1 cellular context compared by ENCODE assay signal in the genomic region with DNA sequence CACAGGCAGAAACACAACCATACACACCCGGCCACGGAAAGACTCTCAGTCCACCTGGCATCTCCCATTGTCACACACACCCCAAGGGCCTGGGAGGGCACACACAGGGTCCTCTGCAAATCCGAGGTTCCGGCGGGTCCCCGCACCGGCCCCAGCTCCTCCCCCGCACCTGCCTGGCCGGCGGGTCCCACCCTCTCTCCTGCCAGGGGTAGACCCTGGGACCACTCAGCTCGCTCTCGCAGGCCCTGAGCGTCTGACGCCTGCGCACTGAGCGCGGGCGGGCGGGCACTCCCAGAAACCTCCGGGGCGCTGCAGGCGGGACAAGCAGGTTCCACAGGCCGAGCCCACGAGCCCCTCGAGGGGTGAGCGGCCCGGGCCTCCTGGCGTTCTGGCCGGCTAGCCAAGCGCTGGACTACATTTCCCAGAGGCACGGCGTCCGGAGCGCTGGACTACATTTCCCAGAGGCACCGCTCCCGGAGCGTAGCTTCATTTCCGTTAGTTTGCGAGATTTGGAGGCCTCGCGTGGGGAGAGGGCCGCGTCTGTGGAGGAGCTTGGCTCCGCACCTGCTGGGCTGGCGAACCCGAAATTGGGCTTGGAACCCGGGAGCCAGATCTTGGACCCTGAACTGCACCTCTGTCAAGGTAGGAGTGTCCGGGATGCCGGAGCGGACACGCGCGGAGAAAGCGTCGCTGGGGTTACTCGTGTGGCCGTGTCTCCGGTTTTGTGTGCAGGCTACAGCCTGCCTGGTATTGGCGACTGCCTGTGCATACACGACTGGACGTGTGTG.
TF ChIP-seq lines count a peak whose summit lies in the region.

A gene (plus strand): TSS at position 505 of the 788 bp plus-strand sequence. CDS start 10,686 bp downstream, outside the sequence.

TF ChIP-seq in HepG2, 621 proteins besides CTCF, POLR2A, EP300 and RAD21 (continued from another document and continues in another):
- TF ChIP-seq BCL6 (CRISPR knock-in tag; IDR thresholded peaks at IDR 0.05) (0 out of 2 replicates have a peak, but pooled peaks have one; percentile 23), ZNF264 (CRISPR knock-in tag; IDR thresholded peaks at IDR 0.05) (peak; percentile 82), NAIF1 (CRISPR knock-in tag; IDR thresholded peaks at IDR 0.05; ENCODE audit: borderline replicate concordance) (no peak), ZSCAN21 (CRISPR knock-in tag; IDR thresholded peaks at IDR 0.05; ENCODE audit: borderline replicate concordance) (peak; percentile 21; the same call in 1 of the 2 replicates), TRIM24 (CRISPR knock-in tag; IDR thresholded peaks at IDR 0.05) (no peak), ZNF549 (CRISPR knock-in tag; IDR thresholded peaks at IDR 0.05) (no peak), SRSF1 (optimal IDR thresholded peaks at IDR 0.05; ENCODE audit: low read depth, low read length) (no peak), ZSCAN12 (CRISPR knock-in tag; IDR thresholded peaks at IDR 0.05) (no peak), NCOA5 (CRISPR knock-in tag; IDR thresholded peaks at IDR 0.05) (no peak), HNRNPH1 (optimal IDR thresholded peaks at IDR 0.05; ENCODE audit: low read depth, low read length) (no peak), GTF2F1 (IDR thresholded peaks at IDR 0.05; ENCODE audit: low read length) (no peak), CBX5 (CRISPR knock-in tag; IDR thresholded peaks at IDR 0.05; ENCODE audit: borderline replicate concordance) (peak; percentile 70; the same call in 1 of the 2 replicates), ARHGAP35 (CRISPR knock-in tag; IDR thresholded peaks at IDR 0.05; ENCODE audit: borderline replicate concordance) (peak; percentile 72; the same call in 1 of the 2 replicates), ZNF326 (CRISPR knock-in tag; IDR thresholded peaks at IDR 0.05; ENCODE audit: borderline replicate concordance) (no peak), ZNF614 (CRISPR knock-in tag; IDR thresholded peaks at IDR 0.05; ENCODE audit: borderline replicate concordance) (peak; percentile 54; the same call in 1 of the 2 replicates), HMGA1 (CRISPR knock-in tag; conservative IDR thresholded peaks at IDR 0.05) (no peak), THAP11 (CRISPR knock-in tag; IDR thresholded peaks at IDR 0.05) (peak; percentile 100), CBX1 (IDR thresholded peaks at IDR 0.05; ENCODE audit: low read depth) (peak; percentile 87), MBD4 (IDR thresholded peaks at IDR 0.05; ENCODE audit: borderline replicate concordance, low read length) (no peak), ZNF121 (CRISPR knock-in tag; IDR thresholded peaks at IDR 0.05) (no peak), IKZF4 (CRISPR knock-in tag; IDR thresholded peaks at IDR 0.05; ENCODE audit: borderline replicate concordance, low read depth, not compliant biosample characterization) (no peak), ZNF501 (CRISPR knock-in tag; IDR thresholded peaks at IDR 0.05) (peak; percentile 93), CCAR2 (optimal IDR thresholded peaks at IDR 0.05; ENCODE audit: low read depth, low read length) (no peak)
- TF ChIP-seq, protein P1, sequence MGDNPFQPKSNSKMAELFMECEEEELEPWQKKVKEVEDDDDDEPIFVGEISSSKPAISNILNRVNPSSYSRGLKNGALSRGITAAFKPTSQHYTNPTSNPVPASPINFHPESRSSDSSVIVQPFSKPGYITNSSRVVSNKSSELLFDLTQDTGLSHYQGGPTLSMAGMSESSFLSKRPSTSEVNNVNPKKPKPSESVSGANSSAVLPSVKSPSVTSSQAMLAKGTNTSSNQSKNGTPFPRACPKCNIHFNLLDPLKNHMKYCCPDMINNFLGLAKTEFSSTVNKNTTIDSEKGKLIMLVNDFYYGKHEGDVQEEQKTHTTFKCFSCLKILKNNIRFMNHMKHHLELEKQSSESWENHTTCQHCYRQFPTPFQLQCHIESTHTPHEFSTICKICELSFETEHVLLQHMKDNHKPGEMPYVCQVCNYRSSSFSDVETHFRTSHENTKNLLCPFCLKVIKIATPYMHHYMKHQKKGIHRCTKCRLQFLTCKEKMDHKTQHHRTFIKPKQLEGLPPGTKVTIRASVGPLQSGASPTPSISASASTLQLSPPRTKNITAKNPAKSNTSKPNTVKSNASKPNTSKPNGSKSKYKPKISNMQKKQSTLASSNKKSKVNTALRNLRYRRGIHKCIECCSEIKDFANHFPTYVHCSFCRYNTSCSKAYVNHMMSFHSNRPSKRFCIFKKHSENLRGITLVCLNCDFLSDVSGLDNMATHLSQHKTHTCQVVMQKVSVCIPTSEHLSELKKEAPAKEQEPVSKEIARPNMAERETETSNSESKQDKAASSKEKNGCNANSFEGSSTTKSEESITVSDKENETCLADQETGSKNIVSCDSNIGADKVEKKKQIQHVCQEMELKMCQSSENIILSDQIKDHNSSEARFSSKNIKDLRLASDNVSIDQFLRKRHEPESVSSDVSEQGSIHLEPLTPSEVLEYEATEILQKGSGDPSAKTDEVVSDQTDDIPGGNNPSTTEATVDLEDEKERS (CRISPR knock-in tag; IDR thresholded peaks at IDR 0.05): peak; percentile 67; the same call in 1 of the 2 replicates
- TF ChIP-seq, protein P2, sequence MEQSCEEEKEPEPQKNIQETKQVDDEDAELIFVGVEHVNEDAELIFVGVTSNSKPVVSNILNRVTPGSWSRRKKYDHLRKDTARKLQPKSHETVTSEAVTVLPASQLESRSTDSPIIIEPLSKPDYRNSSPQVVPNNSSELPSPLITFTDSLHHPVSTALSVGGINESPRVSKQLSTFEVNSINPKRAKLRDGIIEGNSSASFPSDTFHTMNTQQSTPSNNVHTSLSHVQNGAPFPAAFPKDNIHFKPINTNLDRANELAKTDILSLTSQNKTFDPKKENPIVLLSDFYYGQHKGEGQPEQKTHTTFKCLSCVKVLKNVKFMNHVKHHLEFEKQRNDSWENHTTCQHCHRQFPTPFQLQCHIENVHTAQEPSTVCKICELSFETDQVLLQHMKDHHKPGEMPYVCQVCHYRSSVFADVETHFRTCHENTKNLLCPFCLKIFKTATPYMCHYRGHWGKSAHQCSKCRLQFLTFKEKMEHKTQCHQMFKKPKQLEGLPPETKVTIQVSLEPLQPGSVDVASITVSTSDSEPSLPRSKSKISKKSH (CRISPR knock-in tag; IDR thresholded peaks at IDR 0.05; ENCODE audit: borderline replicate concordance): peak; percentile 95
- TF ChIP-seq, protein P3, sequence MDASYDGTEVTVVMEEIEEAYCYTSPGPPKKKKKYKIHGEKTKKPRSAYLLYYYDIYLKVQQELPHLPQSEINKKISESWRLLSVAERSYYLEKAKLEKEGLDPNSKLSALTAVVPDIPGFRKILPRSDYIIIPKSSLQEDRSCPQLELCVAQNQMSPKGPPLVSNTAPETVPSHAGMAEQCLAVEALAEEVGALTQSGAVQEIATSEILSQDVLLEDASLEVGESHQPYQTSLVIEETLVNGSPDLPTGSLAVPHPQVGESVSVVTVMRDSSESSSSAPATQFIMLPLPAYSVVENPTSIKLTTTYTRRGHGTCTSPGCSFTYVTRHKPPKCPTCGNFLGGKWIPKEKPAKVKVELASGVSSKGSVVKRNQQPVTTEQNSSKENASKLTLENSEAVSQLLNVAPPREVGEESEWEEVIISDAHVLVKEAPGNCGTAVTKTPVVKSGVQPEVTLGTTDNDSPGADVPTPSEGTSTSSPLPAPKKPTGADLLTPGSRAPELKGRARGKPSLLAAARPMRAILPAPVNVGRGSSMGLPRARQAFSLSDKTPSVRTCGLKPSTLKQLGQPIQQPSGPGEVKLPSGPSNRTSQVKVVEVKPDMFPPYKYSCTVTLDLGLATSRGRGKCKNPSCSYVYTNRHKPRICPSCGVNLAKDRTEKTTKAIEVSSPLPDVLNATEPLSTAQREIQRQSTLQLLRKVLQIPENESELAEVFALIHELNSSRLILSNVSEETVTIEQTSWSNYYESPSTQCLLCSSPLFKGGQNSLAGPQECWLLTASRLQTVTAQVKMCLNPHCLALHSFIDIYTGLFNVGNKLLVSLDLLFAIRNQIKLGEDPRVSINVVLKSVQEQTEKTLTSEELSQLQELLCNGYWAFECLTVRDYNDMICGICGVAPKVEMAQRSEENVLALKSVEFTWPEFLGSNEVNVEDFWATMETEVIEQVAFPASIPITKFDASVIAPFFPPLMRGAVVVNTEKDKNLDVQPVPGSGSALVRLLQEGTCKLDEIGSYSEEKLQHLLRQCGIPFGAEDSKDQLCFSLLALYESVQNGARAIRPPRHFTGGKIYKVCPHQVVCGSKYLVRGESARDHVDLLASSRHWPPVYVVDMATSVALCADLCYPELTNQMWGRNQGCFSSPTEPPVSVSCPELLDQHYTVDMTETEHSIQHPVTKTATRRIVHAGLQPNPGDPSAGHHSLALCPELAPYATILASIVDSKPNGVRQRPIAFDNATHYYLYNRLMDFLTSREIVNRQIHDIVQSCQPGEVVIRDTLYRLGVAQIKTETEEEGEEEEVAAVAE (CRISPR knock-in tag; IDR thresholded peaks at IDR 0.05; ENCODE audit: borderline replicate concordance): peak; percentile 68; the same call in 1 of the 2 replicates
- TF ChIP-seq, protein P4, sequence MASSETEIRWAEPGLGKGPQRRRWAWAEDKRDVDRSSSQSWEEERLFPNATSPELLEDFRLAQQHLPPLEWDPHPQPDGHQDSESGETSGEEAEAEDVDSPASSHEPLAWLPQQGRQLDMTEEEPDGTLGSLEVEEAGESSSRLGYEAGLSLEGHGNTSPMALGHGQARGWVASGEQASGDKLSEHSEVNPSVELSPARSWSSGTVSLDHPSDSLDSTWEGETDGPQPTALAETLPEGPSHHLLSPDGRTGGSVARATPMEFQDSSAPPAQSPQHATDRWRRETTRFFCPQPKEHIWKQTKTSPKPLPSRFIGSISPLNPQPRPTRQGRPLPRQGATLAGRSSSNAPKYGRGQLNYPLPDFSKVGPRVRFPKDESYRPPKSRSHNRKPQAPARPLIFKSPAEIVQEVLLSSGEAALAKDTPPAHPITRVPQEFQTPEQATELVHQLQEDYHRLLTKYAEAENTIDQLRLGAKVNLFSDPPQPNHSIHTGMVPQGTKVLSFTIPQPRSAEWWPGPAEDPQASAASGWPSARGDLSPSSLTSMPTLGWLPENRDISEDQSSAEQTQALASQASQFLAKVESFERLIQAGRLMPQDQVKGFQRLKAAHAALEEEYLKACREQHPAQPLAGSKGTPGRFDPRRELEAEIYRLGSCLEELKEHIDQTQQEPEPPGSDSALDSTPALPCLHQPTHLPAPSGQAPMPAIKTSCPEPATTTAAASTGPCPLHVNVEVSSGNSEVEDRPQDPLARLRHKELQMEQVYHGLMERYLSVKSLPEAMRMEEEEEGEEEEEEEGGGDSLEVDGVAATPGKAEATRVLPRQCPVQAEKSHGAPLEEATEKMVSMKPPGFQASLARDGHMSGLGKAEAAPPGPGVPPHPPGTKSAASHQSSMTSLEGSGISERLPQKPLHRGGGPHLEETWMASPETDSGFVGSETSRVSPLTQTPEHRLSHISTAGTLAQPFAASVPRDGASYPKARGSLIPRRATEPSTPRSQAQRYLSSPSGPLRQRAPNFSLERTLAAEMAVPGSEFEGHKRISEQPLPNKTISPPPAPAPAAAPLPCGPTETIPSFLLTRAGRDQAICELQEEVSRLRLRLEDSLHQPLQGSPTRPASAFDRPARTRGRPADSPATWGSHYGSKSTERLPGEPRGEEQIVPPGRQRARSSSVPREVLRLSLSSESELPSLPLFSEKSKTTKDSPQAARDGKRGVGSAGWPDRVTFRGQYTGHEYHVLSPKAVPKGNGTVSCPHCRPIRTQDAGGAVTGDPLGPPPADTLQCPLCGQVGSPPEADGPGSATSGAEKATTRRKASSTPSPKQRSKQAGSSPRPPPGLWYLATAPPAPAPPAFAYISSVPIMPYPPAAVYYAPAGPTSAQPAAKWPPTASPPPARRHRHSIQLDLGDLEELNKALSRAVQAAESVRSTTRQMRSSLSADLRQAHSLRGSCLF (CRISPR knock-in tag; IDR thresholded peaks at IDR 0.05; ENCODE audit: borderline replicate concordance): 0 out of 2 replicates have a peak, but pooled peaks have one; percentile 22
- TF ChIP-seq, protein P5, sequence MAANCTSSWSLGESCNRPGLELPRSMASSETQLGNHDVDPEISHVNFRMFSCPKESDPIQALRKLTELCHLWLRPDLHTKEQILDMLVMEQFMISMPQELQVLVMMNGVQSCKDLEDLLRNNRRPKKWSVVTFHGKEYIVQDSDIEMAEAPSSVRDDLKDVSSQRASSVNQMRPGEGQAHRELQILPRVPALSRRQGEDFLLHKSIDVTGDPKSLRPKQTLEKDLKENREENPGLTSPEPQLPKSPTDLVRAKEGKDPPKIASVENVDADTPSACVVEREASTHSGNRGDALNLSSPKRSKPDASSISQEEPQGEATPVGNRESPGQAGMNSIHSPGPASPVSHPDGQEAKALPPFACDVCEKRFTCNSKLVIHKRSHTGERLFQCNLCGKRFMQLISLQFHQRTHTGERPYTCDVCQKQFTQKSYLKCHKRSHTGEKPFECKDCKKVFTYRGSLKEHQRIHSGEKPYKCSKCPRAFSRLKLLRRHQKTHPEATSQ (CRISPR knock-in tag; IDR thresholded peaks at IDR 0.05; ENCODE audit: borderline replicate concordance): peak; percentile 86; the same call in 1 of the 2 replicates
- TF ChIP-seq, protein P6, sequence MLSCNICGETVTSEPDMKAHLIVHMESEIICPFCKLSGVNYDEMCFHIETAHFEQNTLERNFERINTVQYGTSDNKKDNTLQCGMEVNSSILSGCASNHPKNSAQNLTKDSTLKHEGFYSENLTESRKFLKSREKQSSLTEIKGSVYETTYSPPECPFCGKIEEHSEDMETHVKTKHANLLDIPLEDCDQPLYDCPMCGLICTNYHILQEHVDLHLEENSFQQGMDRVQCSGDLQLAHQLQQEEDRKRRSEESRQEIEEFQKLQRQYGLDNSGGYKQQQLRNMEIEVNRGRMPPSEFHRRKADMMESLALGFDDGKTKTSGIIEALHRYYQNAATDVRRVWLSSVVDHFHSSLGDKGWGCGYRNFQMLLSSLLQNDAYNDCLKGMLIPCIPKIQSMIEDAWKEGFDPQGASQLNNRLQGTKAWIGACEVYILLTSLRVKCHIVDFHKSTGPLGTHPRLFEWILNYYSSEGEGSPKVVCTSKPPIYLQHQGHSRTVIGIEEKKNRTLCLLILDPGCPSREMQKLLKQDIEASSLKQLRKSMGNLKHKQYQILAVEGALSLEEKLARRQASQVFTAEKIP (CRISPR knock-in tag; IDR thresholded peaks at IDR 0.05; ENCODE audit: borderline replicate concordance): no peak
